9 cellular contexts compared by ENCODE assay signal in the genomic region with DNA sequence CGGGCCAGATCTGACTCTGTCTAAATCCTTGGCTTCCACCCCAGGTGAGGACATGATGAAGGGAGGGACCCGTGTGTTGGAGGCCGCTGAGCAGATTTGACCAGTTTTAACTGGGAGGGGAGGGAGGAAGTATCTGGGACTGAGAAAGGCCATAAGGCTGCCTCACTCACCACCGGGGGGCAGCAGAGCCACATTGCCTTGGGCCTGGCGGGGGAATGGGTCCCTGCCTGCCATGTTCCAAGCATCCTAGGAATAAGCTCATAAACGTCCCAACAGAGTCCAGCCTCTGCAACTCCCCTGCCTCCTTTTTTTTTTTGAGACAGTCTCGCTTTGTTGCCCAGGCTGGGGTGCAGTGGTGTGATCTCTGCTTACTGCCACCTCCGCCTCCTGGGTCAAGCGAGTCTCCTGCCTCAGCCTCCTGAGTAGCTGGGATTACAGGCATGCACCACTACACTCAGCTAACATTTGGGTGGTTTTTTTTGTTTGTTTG. TPM values are rescaled to one million over a fixed set of nuclear protein-coding genes. Genes with fewer than 3 reads are reported as not detected.
DNase-seq lines count a peak whose midpoint lies in the region; ATAC-seq and TF ChIP-seq lines count a peak whose summit lies in the region.
"Had no signal": no experiment of that assay in that cellular context is flagged by ENCODE, and none has a peak within 500 bp of the region (broad histone marks: within the 10 kb centered on the region; RNA-seq: fewer than 3 reads in every experiment).

No MANE protein-coding gene starts in this region.

- intact Hi-C loops in activated CD4-positive, alpha-beta T cell treated with anti-CD3 and anti-CD28 coated beads for 36 hours (cut with DNase I, micrococcal nuclease): loop anchor here (1.0 to 2.0 kb wide), 4 partner anchors 39 to 139 kb away; no protein-coding TSS in a partner anchor

- peaks cover 16% of the 10 kb centered on the region for H3K4me1 Mint-ChIP-seq in activated CD4-positive, alpha-beta T cell treated with anti-CD3 and anti-CD28 coated beads for 36 hours

- H3K27me3 Mint-ChIP-seq in activated CD4-positive, alpha-beta T cell treated with anti-CD3 and anti-CD28 coated beads for 36 hours: no peaks in the 10 kb centered on the region
- H3K27me3 Mint-ChIP-seq: stimulated activated naive CD8-positive, alpha-beta T cell treated with anti-CD3 and anti-CD28 coated beads, Interleukin-15, Interleukin-2, amounts not matched to agents 100 ng/mL and 50 ng/mL, for 24 hours had no signal

- H3K4me3 Mint-ChIP-seq in activated CD4-positive, alpha-beta T cell treated with anti-CD3 and anti-CD28 coated beads for 36 hours: no peak overlapping the region
- H3K4me3 Mint-ChIP-seq: stimulated activated naive CD8-positive, alpha-beta T cell treated with anti-CD3 and anti-CD28 coated beads, Interleukin-15, Interleukin-2, amounts not matched to agents 100 ng/mL and 50 ng/mL, for 24 hours had no signal

- no peak overlapping the region for H3K27ac Mint-ChIP-seq in activated CD4-positive, alpha-beta T cell treated with anti-CD3 and anti-CD28 coated beads for 36 hours

- no peaks in the 10 kb centered on the region for H3K36me3 Mint-ChIP-seq in activated CD4-positive, alpha-beta T cell treated with anti-CD3 and anti-CD28 coated beads for 36 hours (ENCODE audit: low read depth)

- POLR2A ChIA-PET in activated CD4-positive, alpha-beta T cell treated with anti-CD3 and anti-CD28 coated beads for 36 hours (lab: Charles Lee): no interaction called here

- TF ChIP-seq CTCF in AG09309 (IDR thresholded peaks at IDR 0.05; ENCODE audit: control insufficient read depth, insufficient read depth, low read depth, low read length, missing control alignments): peak; percentile 96

- H3K9me3 Mint-ChIP-seq in activated CD4-positive, alpha-beta T cell treated with anti-CD3 and anti-CD28 coated beads for 36 hours (ENCODE audit: low read depth): no peaks in the 10 kb centered on the region
- H3K9me3 Mint-ChIP-seq: stimulated activated naive CD8-positive, alpha-beta T cell treated with anti-CD3 and anti-CD28 coated beads, Interleukin-15, Interleukin-2, amounts not matched to agents 100 ng/mL and 50 ng/mL, for 24 hours had no signal

- ATAC-seq in activated CD4-positive, alpha-beta T cell treated with anti-CD3 and anti-CD28 coated beads for 36 hours: peak; percentile 67
- ATAC-seq in HG03196 (IDR thresholded peaks at IDR 0.05; ENCODE audit: unreplicated experiment): no peak

- DNase-seq in AG09309 (ENCODE audit: low read depth) (no peak), GOT3 (lab: John Stamatoyannopoulos, UW) (peak; percentile 32), NCI-H460 (ENCODE audit: extremely low read depth, low read depth) (peak; percentile 77), cerebellar cortex (ENCODE audit: low spot score) (peak; percentile 90), left kidney (ENCODE audit: low read depth, low spot score) (peak; percentile 94)
- DNase-seq in activated CD4-positive, alpha-beta T cell treated with anti-CD3 and anti-CD28 coated beads for 36 hours: peak; percentile 89
- DNase-seq in stimulated activated CD4-positive, alpha-beta T cell treated with anti-CD3 and anti-CD28 coated beads, Interleukin-4, amount 100 ng/mL, for 4 hours: peak; percentile 73 to 83

- CTCF ChIA-PET in activated CD4-positive, alpha-beta T cell treated with anti-CD3 and anti-CD28 coated beads for 36 hours (lab: Charles Lee): interaction anchor here (0.6 to 1.0 kb wide), 11 partner anchors 15 to 221 kb away, joined by 3 to 7 read pairs (median 4); a partner anchor contains a TSS

- no peak overlapping the region for H3K4me3 ChIP-seq in AG09309 (ENCODE audit: control insufficient read depth, low read depth, low read length)

RNA-seq across cellular contexts. Expression of a gene that starts 15.5 kb away (rescaled TPM):
- total RNA-seq in NCI-H460 (2014; rRNA removed; shearing (Covaris generic)): 2.1 and 3.0 TPM in 2 replicates
- polyA plus RNA-seq in NCI-H460 (2014; cell fraction: nucleus; rRNA removed): 1.4 and 2.0 TPM in 2 replicates
- 10 to 100 TPM; 17.4 to 20.1 TPM for total RNA-seq in activated CD4-positive, alpha-beta T cell treated with anti-CD3 and anti-CD28 coated beads for 36 hours

RNA-seq across cellular contexts. Expression of a gene that starts 26.3 kb away (rescaled TPM):
- total RNA-seq in NCI-H460 (2014; rRNA removed; shearing (Covaris generic)): not detected in 2 replicates
- polyA plus RNA-seq in NCI-H460 (2014; cell fraction: nucleus; rRNA removed): not detected in 2 replicates
- total RNA-seq in activated CD4-positive, alpha-beta T cell treated with anti-CD3 and anti-CD28 coated beads for 36 hours: 10 to 100 TPM; 17.2 to 20.0 TPM

RNA-seq across cellular contexts. Expression of a gene that starts 39.9 kb away (rescaled TPM):
- 7.7 and 11.9 TPM in 2 replicates for total RNA-seq in NCI-H460 (2014; rRNA removed; shearing (Covaris generic))
- polyA plus RNA-seq in NCI-H460 (2014; cell fraction: nucleus; rRNA removed): 5.4 and 26.6 TPM in 2 replicates
- 10 to 100 TPM; 18.9 to 20.2 TPM for total RNA-seq in activated CD4-positive, alpha-beta T cell treated with anti-CD3 and anti-CD28 coated beads for 36 hours

Comparison
In these comparisons a context has a peak if more than half of its experiments do, and no peak if none do; other contexts are left out.
1. RNA of a gene that starts 26.3 kb away (total RNA-seq): 17.2 to 20.0 TPM in activated CD4-positive, alpha-beta T cell treated with anti-CD3 and anti-CD28 coated beads for 36 hours; not detected in NCI-H460; every median in the first group is over 10 times any median in the second.